1 cellular context compared by ENCODE assay signal in genomic region chr14:74161526-74162158, GRCh38.
TF ChIP-seq lines count a peak whose summit lies in the region.

No MANE protein-coding gene starts in this region.

TF ChIP-seq in H1, 55 proteins besides CTCF, POLR2A, EP300 and RAD21:
- TF ChIP-seq RNF2 (IDR thresholded peaks at IDR 0.05; ENCODE audit: borderline replicate concordance, low read depth, low read length, missing control alignments, poor library complexity, severe bottlenecking) (no peak), MAX (IDR thresholded peaks at IDR 0.05) (peak; percentile 67), SP1 (IDR thresholded peaks at IDR 0.05; ENCODE audit: low read depth, low read length) (no peak)
